Comparison of ENCODE assay signal across 1 cellular context in genomic region chr17:72614871-72615626, GRCh38.
TF ChIP-seq lines count a peak whose summit lies in the region.

No MANE protein-coding gene starts in this region.

TF ChIP-seq in HepG2, 621 proteins besides CTCF, POLR2A, EP300 and RAD21 (continued from another document and continues in another):
- 0 out of 2 replicates have a peak, but pooled peaks have one; percentile 22 for TF ChIP-seq SMC3 (IDR thresholded peaks at IDR 0.05; ENCODE audit: low read length)
- no peak for TF ChIP-seq RARG (CRISPR knock-in tag; IDR thresholded peaks at IDR 0.05; ENCODE audit: low read depth)
- no peak for TF ChIP-seq TRAFD1 (CRISPR knock-in tag; IDR thresholded peaks at IDR 0.05; ENCODE audit: borderline replicate concordance)
- TF ChIP-seq XRCC5 (optimal IDR thresholded peaks at IDR 0.05; ENCODE audit: low read length): peak; percentile 35
- TF ChIP-seq FOXK1 (CRISPR knock-in tag; IDR thresholded peaks at IDR 0.05; ENCODE audit: borderline replicate concordance, low read depth): peak; percentile 23; the same call in 1 of the 2 replicates
- TF ChIP-seq HMG20B (CRISPR knock-in tag; conservative IDR thresholded peaks at IDR 0.05): peak; percentile 75
- TF ChIP-seq ZNF710 (CRISPR knock-in tag; IDR thresholded peaks at IDR 0.05; ENCODE audit: borderline replicate concordance): peak; percentile 78; the same call in 1 of the 2 replicates
- TF ChIP-seq PRMT3 (CRISPR knock-in tag; IDR thresholded peaks at IDR 0.05; ENCODE audit: borderline replicate concordance, low read depth): no peak
- TF ChIP-seq HDAC1 (CRISPR knock-in tag; IDR thresholded peaks at IDR 0.05): 0 out of 2 replicates have a peak, but pooled peaks have one; percentile 44
- peak; percentile 61 for TF ChIP-seq PAXIP1 (CRISPR knock-in tag; conservative IDR thresholded peaks at IDR 0.05)
- 0 out of 2 replicates have a peak, but pooled peaks have one; percentile 18 for TF ChIP-seq ZNF350 (CRISPR knock-in tag; IDR thresholded peaks at IDR 0.05; ENCODE audit: borderline replicate concordance, low read depth)
- TF ChIP-seq RXRA (CRISPR knock-in tag; IDR thresholded peaks at IDR 0.05): peak; percentile 7; the same call in 1 of the 2 replicates
- TF ChIP-seq NCOR1 (IDR thresholded peaks at IDR 0.05; ENCODE audit: borderline replicate concordance, low read length): peak; percentile 83; the same call in 1 of the 2 replicates
- peak; percentile 10; the same call in 1 of the 2 replicates for TF ChIP-seq NCOA2 (CRISPR knock-in tag; IDR thresholded peaks at IDR 0.05)
- TF ChIP-seq SP5 (CRISPR knock-in tag; IDR thresholded peaks at IDR 0.05; ENCODE audit: borderline replicate concordance, low read depth): peak; percentile 13; the same call in 1 of the 2 replicates
- peak; percentile 100 for TF ChIP-seq AHR (CRISPR knock-in tag; IDR thresholded peaks at IDR 0.05)
- peak; percentile 15; the same call in 1 of the 2 replicates for TF ChIP-seq HMG20A (CRISPR knock-in tag; IDR thresholded peaks at IDR 0.05; ENCODE audit: borderline replicate concordance)
- TF ChIP-seq ZNF18 (CRISPR knock-in tag; IDR thresholded peaks at IDR 0.05; ENCODE audit: insufficient replicate concordance): no peak
- no peak for TF ChIP-seq ZNF407 (CRISPR knock-in tag; IDR thresholded peaks at IDR 0.05; ENCODE audit: not compliant biosample characterization)
- peak; percentile 61 for TF ChIP-seq ASH2L (IDR thresholded peaks at IDR 0.05; ENCODE audit: insufficient read length, low read depth, low read length)
- TF ChIP-seq ZNF687 (CRISPR knock-in tag; IDR thresholded peaks at IDR 0.05): peak; percentile 37; the same call in 1 of the 2 replicates
- TF ChIP-seq NRL (CRISPR knock-in tag; IDR thresholded peaks at IDR 0.05; ENCODE audit: borderline replicate concordance): no peak
- TF ChIP-seq TBX2 (CRISPR knock-in tag; IDR thresholded peaks at IDR 0.05; ENCODE audit: borderline replicate concordance): peak; percentile 9; the same call in 1 of the 2 replicates
- 0 out of 2 replicates have a peak, but pooled peaks have one; percentile 23 for TF ChIP-seq ZSCAN29 (CRISPR knock-in tag; conservative IDR thresholded peaks at IDR 0.05)
- TF ChIP-seq THAP11 (CRISPR knock-in tag; IDR thresholded peaks at IDR 0.05): peak; percentile 26; the same call in 1 of the 2 replicates
- no peak for TF ChIP-seq ZNF251 (CRISPR knock-in tag; IDR thresholded peaks at IDR 0.05)
- TF ChIP-seq GATAD2A (CRISPR knock-in tag; IDR thresholded peaks at IDR 0.05): peak; percentile 66
- no peak for TF ChIP-seq ZNF24 (IDR thresholded peaks at IDR 0.05)
- TF ChIP-seq ARNT (IDR thresholded peaks at IDR 0.05): no peak; the same call in 1 of the 2 replicates
- no peak; the same call in 1 of the 2 replicates for TF ChIP-seq ZNF331 (CRISPR knock-in tag; IDR thresholded peaks at IDR 0.05)
- 0 out of 2 replicates have a peak, but pooled peaks have one; percentile 12 for TF ChIP-seq NR2C2 (CRISPR knock-in tag; IDR thresholded peaks at IDR 0.05; ENCODE audit: borderline replicate concordance)
- TF ChIP-seq TBX3 (IDR thresholded peaks at IDR 0.05; ENCODE audit: borderline replicate concordance): no peak
- TF ChIP-seq CREM (IDR thresholded peaks at IDR 0.05): peak; percentile 57; the same call in 1 of the 2 replicates
- TF ChIP-seq CREM (CRISPR knock-in tag; IDR thresholded peaks at IDR 0.05): no peak
- TF ChIP-seq ZNF484 (CRISPR knock-in tag; IDR thresholded peaks at IDR 0.05; ENCODE audit: borderline replicate concordance, low read depth): no peak
- TF ChIP-seq HHEX (CRISPR knock-in tag; IDR thresholded peaks at IDR 0.05): no peak
- TF ChIP-seq TFAP4 (IDR thresholded peaks at IDR 0.05; ENCODE audit: borderline replicate concordance, low read depth): peak; percentile 72; the same call in 1 of the 2 replicates
